In the genomic region with DNA sequence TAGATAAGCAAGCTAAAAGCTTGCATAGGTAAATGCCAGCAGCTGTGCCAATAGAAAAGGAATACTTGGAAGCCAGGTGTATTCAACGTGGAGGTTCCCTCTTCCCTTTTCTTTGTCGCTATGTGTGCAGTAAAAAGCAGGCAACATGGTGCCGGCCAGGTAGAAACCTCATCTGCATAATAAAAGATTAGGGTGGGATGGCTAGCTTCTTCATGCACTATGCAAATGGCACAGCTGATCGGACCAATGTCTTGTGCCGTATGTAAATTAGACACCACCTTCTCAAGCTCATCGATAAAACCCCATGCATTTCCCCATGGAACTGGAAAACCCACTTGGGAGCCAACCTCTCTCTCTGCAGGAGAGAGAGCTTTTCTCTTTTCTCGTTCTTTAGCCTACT, we compare ENCODE assay signal across 22 cellular contexts.
"Had no signal": no experiment of that assay in that cellular context is flagged by ENCODE, and none has a peak within 500 bp of the region (broad histone marks: within the 10 kb centered on the region; RNA-seq: fewer than 3 reads in every experiment).

No MANE protein-coding gene starts in this region.

- H3K27ac Mint-ChIP-seq: activated B cell treated with CpG ODN at 0.5 μM for 24 hours; activated CD8-positive, alpha-beta T cell treated with anti-CD3 and anti-CD28 coated beads, Interleukin-2, amount 10 ng/mL, durations not matched to agents 7 days and 5 days; activated naive CD8-positive, alpha-beta T cell; activated T-cell treated with anti-CD3 and anti-CD28 coated beads, Interleukin-2, amount 50 U/mL, for 72 hours; dendritic cell treated with granulocyte-macrophage colony-stimulating factor and Interleukin-4, amounts not matched to agents 40 ng/mL and 50 ng/mL, for 4 days; mesothelial cell of epicardium had no signal

- ATAC-seq: activated CD8-positive, alpha-beta T cell treated with anti-CD3 and anti-CD28 coated beads, Interleukin-2, amount 10 ng/mL, durations not matched to agents 7 days and 5 days; activated T-cell treated with anti-CD3 and anti-CD28 coated beads, Interleukin-2, amount 50 U/mL, for 72 hours; foreskin keratinocyte; right cardiac atrium had no signal

- H3K36me3 Mint-ChIP-seq: activated naive CD8-positive, alpha-beta T cell; mesothelial cell of epicardium had no signal

- H3K27me3 ChIP-seq: foreskin keratinocyte, transverse colon had no signal

- H3K9me3 ChIP-seq: prostate gland, transverse colon had no signal

- H3K36me3 ChIP-seq: prostate gland, transverse colon had no signal

- H3K4me1 Mint-ChIP-seq: activated B cell treated with CpG ODN at 0.5 μM for 24 hours, mesothelial cell of epicardium had no signal

- H3K27ac ChIP-seq: foreskin keratinocyte, prostate gland, skin epidermis, transverse colon had no signal

- H3K4me3 ChIP-seq: lung, prostate gland, skin epidermis, transverse colon had no signal

- H3K4me3 Mint-ChIP-seq: activated B cell treated with CpG ODN at 0.5 μM for 24 hours; activated CD8-positive, alpha-beta T cell treated with anti-CD3 and anti-CD28 coated beads, Interleukin-2, amount 10 ng/mL, durations not matched to agents 7 days and 5 days; activated naive CD8-positive, alpha-beta T cell; activated T-cell treated with anti-CD3 and anti-CD28 coated beads, Interleukin-2, amount 50 U/mL, for 72 hours; dendritic cell treated with granulocyte-macrophage colony-stimulating factor and Interleukin-4, amounts not matched to agents 40 ng/mL and 50 ng/mL, for 4 days; mesothelial cell of epicardium; neural crest cell had no signal

- DNase-seq: activated B cell treated with CpG ODN at 0.5 μM for 24 hours; activated CD4-positive, alpha-beta T cell treated with anti-CD3 and anti-CD28 coated beads for 48 hours; activated CD8-positive, alpha-beta memory T cell treated with anti-CD3 and anti-CD28 coated beads, Interleukin-2, amount 50 U/mL, for 4 hours; activated CD8-positive, alpha-beta T cell treated with anti-CD3 and anti-CD28 coated beads, Interleukin-2, amount 10 ng/mL, durations not matched to agents 7 days and 5 days; activated gamma-delta T cell treated with Interleukin-2 at 50 U/mL for 16 hours; activated T-cell treated with anti-CD3 and anti-CD28 coated beads, Interleukin-2, amount 50 U/mL, for 72 hours; effector memory CD4-positive, alpha-beta T cell; foreskin keratinocyte; islet precursor cell; right cardiac atrium; stimulated activated CD4-positive, alpha-beta T cell treated with anti-CD3 and anti-CD28 coated beads, Interleukin-15, amount 100 ng/mL, for 24 hours; stimulated activated CD4-positive, alpha-beta T cell treated with anti-CD3 and anti-CD28 coated beads, Interleukin-4, amount 100 ng/mL, for 1 hour; stimulated activated naive CD4-positive, alpha-beta T cell; substantia nigra; transverse colon had no signal

- H3K27me3 Mint-ChIP-seq: activated B cell treated with CpG ODN at 0.5 μM for 24 hours; dendritic cell treated with granulocyte-macrophage colony-stimulating factor and Interleukin-4, amounts not matched to agents 40 ng/mL and 50 ng/mL, for 4 days had no signal

- H3K4me1 ChIP-seq: foreskin keratinocyte, prostate gland, transverse colon had no signal

- H3K9me3 Mint-ChIP-seq: dendritic cell treated with granulocyte-macrophage colony-stimulating factor and Interleukin-4, amounts not matched to agents 40 ng/mL and 50 ng/mL, for 4 days; neural crest cell had no signal
